Comparison of ENCODE assay signal across 14 cellular contexts in the genomic region with DNA sequence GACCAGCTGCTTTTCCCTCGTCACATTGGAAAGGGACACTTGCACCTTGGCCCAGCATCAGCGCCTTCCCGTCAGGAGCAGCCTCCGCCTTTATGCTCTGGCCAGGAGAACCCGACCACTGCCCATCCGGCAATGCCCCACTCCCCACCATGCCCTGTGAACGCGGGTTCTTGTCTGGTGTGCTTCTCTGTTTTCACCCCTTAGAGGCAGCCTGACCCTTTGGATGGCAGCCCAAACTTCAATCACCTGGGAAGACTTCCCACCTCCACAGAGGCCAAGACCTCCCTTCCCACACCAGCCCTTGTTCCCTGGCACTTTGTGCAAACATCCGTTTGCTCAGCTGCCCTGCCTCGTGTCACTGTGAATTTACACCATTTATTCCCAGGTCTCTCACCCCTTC.
A peak's percentile ranks its signal among the peaks of the same experiment; 100 is the strongest.
DNase-seq lines count a peak whose midpoint lies in the region; ATAC-seq and TF ChIP-seq lines count a peak whose summit lies in the region.
"Had no signal": no experiment of that assay in that cellular context is flagged by ENCODE, and none has a peak within 500 bp of the region (broad histone marks: within the 10 kb centered on the region; RNA-seq: fewer than 3 reads in every experiment).

No MANE protein-coding gene starts in this region.

- H3K27ac ChIP-seq in right cardiac atrium (ENCODE audit: low read length) (no peak overlapping the region), heart left ventricle (no peak overlapping the region), cingulate gyrus (ENCODE audit: low read depth, low read length) (peak overlapping the region; percentile 47), layer of hippocampus (ENCODE audit: low read depth, low read length) (peak overlapping the region; percentile 71), temporal lobe (ENCODE audit: low read depth, low read length) (peak overlapping the region; percentile 73)
- H3K27ac ChIP-seq: BLaER1 treated with 17β-estradiol and CSF1 and Interleukin-3, amounts not matched to agents 10 nM and 100 nM; GM23248 had no signal

- no peak for TF ChIP-seq CTCF in heart left ventricle (IDR thresholded peaks at IDR 0.05)

- WGBS in right cardiac atrium, result 79% methylated on average over 10 of the region's 10 CpGs
- 85 to 91% (median 88%) methylated on average over 10 of the region's 10 CpGs for whole genome bisulfite sequencing in heart left ventricle, 4 donors

- H3K9me3 ChIP-seq in right cardiac atrium (ENCODE audit: control insufficient read depth, low read length), result no peaks in the 10 kb centered on the region
- H3K9me3 ChIP-seq in heart left ventricle, result no peaks in the 10 kb centered on the region
- H3K9me3 ChIP-seq: BLaER1 treated with 17β-estradiol and CSF1 and Interleukin-3, amounts not matched to agents 10 nM and 100 nM had no signal

- H3K27me3 ChIP-seq in right cardiac atrium (ENCODE audit: control insufficient read depth, insufficient read depth) (no peaks in the 10 kb centered on the region), heart left ventricle (peaks cover 0 to 3% (median 0%) of the 10 kb centered on the region in 9 donors), layer of hippocampus (ENCODE audit: control insufficient read depth, insufficient read depth, low read length) (no peaks in the 10 kb centered on the region)
- H3K27me3 ChIP-seq: BLaER1 treated with 17β-estradiol and CSF1 and Interleukin-3, amounts not matched to agents 10 nM and 100 nM had no signal

- H3K36me3 ChIP-seq in heart left ventricle, result no peaks in the 10 kb centered on the region

- no peak for TF ChIP-seq POLR2A in heart left ventricle (IDR thresholded peaks at IDR 0.05)

- intact Hi-C loops in right cardiac atrium (cut with DNase I), result loop anchor here in 1 of 4 donors (5.0 kb wide), 1 partner anchor 307 kb away; no protein-coding TSS in a partner anchor
- intact Hi-C loops in heart left ventricle (cut with DNase I), result loop anchor here in 5 of 10 donors (10.0 kb wide), 3 partner anchors 115 to 485 kb away; a partner anchor contains a TSS

- DNase-seq in right cardiac atrium (peak in 2 of 3 donors; percentile 23 to 35), heart left ventricle (no peak), cerebellar cortex (ENCODE audit: low spot score) (no peak), NCI-H510A treated with DMSO at 0.1 percent for 48 hours (lab: John Stamatoyannopoulos, UW) (no peak), NOMO-1 treated with DMSO at 0.1 percent for 48 hours (lab: John Stamatoyannopoulos, UW; ENCODE audit: unreplicated experiment) (no peak)
- DNase-seq: ACHN; CD4-positive, CD25-positive, alpha-beta regulatory T cell; DMS53; GF-D8; GM23248 had no signal

- no peaks in the 10 kb centered on the region for H3K4me1 ChIP-seq in right cardiac atrium (ENCODE audit: control insufficient read depth, insufficient read depth, low read length)
- peaks cover 0 to 9% (median 0%) of the 10 kb centered on the region in 12 donors for H3K4me1 ChIP-seq in heart left ventricle

- no peak for ATAC-seq in right cardiac atrium
- ATAC-seq in heart left ventricle, result no peak

- H3K4me3 ChIP-seq in right cardiac atrium (ENCODE audit: low read length), result no peak overlapping the region
- H3K4me3 ChIP-seq in heart left ventricle, result no peak overlapping the region
- H3K4me3 ChIP-seq: BLaER1 treated with 17β-estradiol and CSF1 and Interleukin-3, amounts not matched to agents 10 nM and 100 nM; GM23248 had no signal

Comparison
In these comparisons a context has a peak if more than half of its experiments do, and no peak if none do; other contexts are left out.
1. DNase-seq: peak in right cardiac atrium (2 of 3); none in heart left ventricle (0 of 5), cerebellar cortex (single experiment), NCI-H510A treated with DMSO at 0.1 percent for 48 hours (single experiment) and NOMO-1 treated with DMSO at 0.1 percent for 48 hours (single experiment).
2. H3K27ac ChIP-seq: peak in cingulate gyrus (single experiment), layer of hippocampus (single experiment) and temporal lobe (single experiment); none in right cardiac atrium (single experiment) and heart left ventricle (0 of 12).